ENCODE assay signal across 8 cellular contexts in the genomic region with DNA sequence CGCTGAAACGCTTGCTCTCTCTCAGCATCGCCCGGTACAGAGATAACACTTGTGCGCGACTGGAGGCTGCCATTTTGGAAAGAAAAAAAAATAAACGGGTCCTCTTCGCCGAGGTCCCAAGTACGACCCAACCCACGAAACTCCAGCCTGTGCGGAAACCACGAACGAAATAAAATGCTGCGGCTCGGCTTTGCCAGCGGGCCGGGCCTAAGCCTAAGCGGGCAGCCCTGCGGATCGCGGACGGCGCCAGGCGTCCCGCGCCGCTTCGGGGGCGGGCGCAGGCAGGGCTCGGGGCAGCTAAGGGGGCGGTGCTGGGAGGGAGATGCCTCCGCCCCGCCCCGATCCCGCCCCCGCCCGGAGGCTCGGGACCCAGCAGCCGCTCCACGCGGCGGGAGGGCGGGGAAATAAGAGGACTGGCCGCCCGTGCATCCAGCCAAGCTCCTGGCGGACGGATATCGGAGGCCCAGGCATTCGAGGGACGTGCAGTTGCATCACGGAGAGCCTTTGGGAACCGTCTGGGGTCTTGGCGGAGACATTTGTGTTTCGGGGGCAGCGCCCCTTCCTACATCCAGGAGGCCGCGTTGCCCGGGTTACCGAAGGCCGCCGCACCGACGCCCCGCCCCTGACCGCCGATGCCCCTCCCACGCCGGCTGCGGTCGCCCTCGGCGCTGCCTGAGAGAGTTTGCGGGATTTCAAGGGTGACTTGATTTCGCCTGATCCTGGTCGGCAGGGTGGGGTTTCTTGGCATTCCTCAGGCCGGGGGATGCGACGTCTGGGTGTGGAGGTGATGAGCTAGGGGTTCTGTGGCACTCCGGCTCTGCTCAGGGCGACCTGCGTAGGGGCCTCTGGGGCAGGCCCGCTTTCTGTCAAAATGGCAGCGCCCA.
DNase-seq lines count a peak whose midpoint lies in the region; ATAC-seq lines count a peak whose summit lies in the region.

A gene (plus strand): TSS at position 853 of the 884 bp plus-strand sequence.
A gene (minus strand): TSS at position 290 of the 884 bp plus-strand sequence. CDS start 217 bp downstream, at position 73.

- peak; percentile 80 for ATAC-seq in GM19023 (IDR thresholded peaks at IDR 0.05; ENCODE audit: unreplicated experiment)
- peak; percentile 80 for ATAC-seq in HG03196 (IDR thresholded peaks at IDR 0.05; ENCODE audit: unreplicated experiment)

- DNase-seq in AG08396 (ENCODE audit: low spot score) (peak; percentile 97), NCI-H345 treated with DMSO at 0.1 percent for 48 hours (lab: John Stamatoyannopoulos, UW; ENCODE audit: unreplicated experiment) (peak; percentile 37), iris pigment epithelial cell (ENCODE audit: low read depth) (peak; percentile 88)
- peak; percentile 83 for DNase-seq in activated CD4-positive, CD25-positive, alpha-beta regulatory T cell treated with anti-CD3 and anti-CD28 coated beads, Interleukin-2, amount 50 U/mL, for 16 hours (ENCODE audit: low read depth, low spot score)
- DNase-seq in central memory CD4-positive, alpha-beta T cell = peak; percentile 95
- DNase-seq in stimulated activated CD4-positive, alpha-beta T cell treated with anti-CD3 and anti-CD28 coated beads, Interleukin-12 subunit alpha, Interleukin-12 subunit beta, amount 100 ng/mL, for 24 hours (ENCODE audit: low read depth in 2 of 2) = peak; percentile 79 to 84

Comparison
In these comparisons a context has a peak if more than half of its experiments do, and no peak if none do; other contexts are left out.
1. Peak in every context shown above with its lines: DNase-seq and ATAC-seq.
2. DNase-seq: peak in every context shown above with its lines; median percentile 97 in AG08396; 95 in central memory CD4-positive, alpha-beta T cell; 88 in iris pigment epithelial cell; 83 in activated CD4-positive, CD25-positive, alpha-beta regulatory T cell treated with anti-CD3 and anti-CD28 coated beads, Interleukin-2, amount 50 U/mL, for 16 hours; 82 in stimulated activated CD4-positive, alpha-beta T cell treated with anti-CD3 and anti-CD28 coated beads, Interleukin-12 subunit alpha, Interleukin-12 subunit beta, amount 100 ng/mL, for 24 hours; 37 in NCI-H345 treated with DMSO at 0.1 percent for 48 hours.